In the genomic region with DNA sequence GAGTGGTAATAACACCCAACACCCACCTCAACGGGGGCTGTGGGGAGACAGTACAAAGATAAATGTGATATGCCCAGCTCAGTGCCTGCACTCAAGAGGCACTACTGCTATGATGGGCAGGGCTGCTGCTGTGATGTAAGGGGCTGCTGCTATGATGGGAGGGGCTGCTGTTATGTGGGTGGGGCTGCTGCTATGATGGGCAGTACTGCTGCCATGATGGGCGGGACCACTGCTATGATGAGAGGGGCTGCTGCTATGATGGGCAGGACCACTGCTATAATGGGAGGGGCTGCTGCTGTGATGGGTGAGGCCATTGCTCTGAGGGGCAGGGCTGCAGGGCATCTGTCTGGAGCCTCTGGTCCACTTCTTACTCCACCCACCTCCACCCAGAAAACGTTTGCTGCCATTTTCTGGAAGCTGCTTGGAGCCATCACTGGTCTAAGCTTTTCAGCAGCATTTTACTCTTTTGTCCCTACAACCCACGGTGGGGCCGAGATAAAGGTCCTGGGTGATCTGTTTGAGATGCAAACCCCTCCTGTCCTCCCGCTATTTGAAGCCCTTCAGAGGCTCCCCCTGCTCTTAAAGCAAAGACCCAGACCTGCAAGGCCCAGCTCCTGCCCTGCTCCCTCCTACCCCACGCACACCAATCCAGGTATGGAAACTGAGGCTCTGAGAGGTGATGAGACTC, we compare ENCODE assay signal across 16 cellular contexts.
"Had no signal": no experiment of that assay in that cellular context is flagged by ENCODE, and none has a peak within 500 bp of the region (broad histone marks: within the 10 kb centered on the region; RNA-seq: fewer than 3 reads in every experiment).

No MANE protein-coding gene starts in this region.

- H3K4me3 ChIP-seq: dorsolateral prefrontal cortex, gastroesophageal sphincter, heart right ventricle, left ventricle myocardium inferior, thoracic aorta had no signal

- H3K79me2 ChIP-seq: parathyroid adenoma had no signal

- H2AFZ ChIP-seq: parathyroid adenoma had no signal

- H3K27me3 ChIP-seq: neutrophil had no signal

- H3K4me1 ChIP-seq: gastroesophageal sphincter, parathyroid adenoma had no signal

- ATAC-seq: activated CD4-positive, CD25-positive, alpha-beta regulatory T cell treated with anti-CD3 and anti-CD28 coated beads, Interleukin-2, amount 50 U/mL, for 24 hours; gastroesophageal sphincter; heart right ventricle; naive thymus-derived CD8-positive, alpha-beta T cell; stimulated activated effector memory CD8-positive, alpha-beta T cell treated with anti-CD3 and anti-CD28 coated beads, Interleukin-12 subunit alpha, Interleukin-12 subunit beta, amount 100 ng/mL, for 72 hours had no signal

- H3K9me3 ChIP-seq: gastroesophageal sphincter, heart right ventricle, left ventricle myocardium inferior, neutrophil, thoracic aorta had no signal

- H3K36me3 ChIP-seq: gastroesophageal sphincter, heart right ventricle, left ventricle myocardium inferior, neutrophil, thoracic aorta had no signal

- FAIRE-seq: kidney had no signal

- H3K27ac ChIP-seq: dorsolateral prefrontal cortex, gastroesophageal sphincter, heart right ventricle, left ventricle myocardium inferior, neutrophil, parathyroid adenoma, thoracic aorta had no signal

- DNase-seq: activated effector memory CD4-positive, alpha-beta T cell treated with Interleukin-2 at 50 U/mL for 16 hours; activated naive CD4-positive, alpha-beta T cell treated with anti-CD3 and anti-CD28 coated beads, Interleukin-2, amount 50 U/mL, for 16 hours; activated T-cell treated with anti-CD3 and anti-CD28 coated beads, Interleukin-2, amount 50 U/mL, for 24 hours; dorsolateral prefrontal cortex; erythroblast; heart right ventricle; kidney; left ventricle myocardium inferior; naive thymus-derived CD8-positive, alpha-beta T cell; stimulated activated CD4-positive, alpha-beta T cell treated with anti-CD3 and anti-CD28 coated beads, Interleukin-2, amount 100 ng/mL, for 24 hours had no signal

- H3K9ac ChIP-seq: parathyroid adenoma had no signal
